Comparison of ENCODE assay signal across 21 cellular contexts in the genomic region with DNA sequence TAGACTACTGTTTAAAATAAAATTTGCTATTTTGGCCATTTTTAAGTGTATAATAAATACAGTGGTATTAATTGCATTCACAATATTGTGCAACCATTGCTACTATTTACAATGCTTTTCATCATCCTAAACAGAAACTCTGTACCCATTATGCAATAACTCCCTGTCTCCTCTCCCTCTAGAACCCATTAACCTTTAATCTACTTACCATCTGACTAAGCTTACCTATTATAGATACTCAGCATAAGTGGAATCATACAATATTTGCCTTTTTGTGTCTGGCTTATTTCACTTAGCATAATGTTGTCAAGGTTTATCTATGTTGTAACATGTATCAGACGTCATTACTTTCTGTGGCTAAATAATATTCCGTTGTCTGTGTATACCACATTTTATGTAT. TPM values are rescaled to one million over a fixed set of nuclear protein-coding genes. Genes with fewer than 3 reads are reported as not detected.
DNase-seq lines count a peak whose midpoint lies in the region; ATAC-seq, FAIRE-seq and TF ChIP-seq lines count a peak whose summit lies in the region.
"Had no signal": no experiment of that assay in that cellular context is flagged by ENCODE, and none has a peak within 500 bp of the region (broad histone marks: within the 10 kb centered on the region; RNA-seq: fewer than 3 reads in every experiment).

No MANE protein-coding gene starts in this region.

- H3K36me3 ChIP-seq in GM23248 (ENCODE audit: low read depth) (no peaks in the 10 kb centered on the region), K562 (ENCODE audit: control insufficient read depth, insufficient read depth, low read length) (no peaks in the 10 kb centered on the region), liver (ENCODE audit: control insufficient read depth in 4 of 4, insufficient read depth in 3 of 4, low read depth in 1 of 4, low read length in 3 of 4) (no peaks in the 10 kb centered on the region)
- H3K36me3 ChIP-seq: gastrocnemius medialis, SJSA1 had no signal

- WGBS in GM23248 (ENCODE audit: low coverage in 1 of 2, low lambda C conversion rate in 2 of 2, missing lambda C conversion rate in 2 of 2), 2 experiments = 64 to 77% methylated on average over 2 of the region's 2 CpGs
- WGBS in K562 (ENCODE audit: insufficient coverage, low coverage, missing lambda C conversion rate) = 58% methylated on average over 2 of the region's 2 CpGs
- 35% methylated on average over 2 of the region's 2 CpGs for WGBS in liver

- no peak for TF ChIP-seq RAD21 in K562 (CRISPR knock-in tag; conservative IDR thresholded peaks at IDR 0.05 in 1 of 2, IDR thresholded peaks at IDR 0.05 in 1 of 2)
- peak in 1 of 2 donors; percentile 44 for TF ChIP-seq RAD21 in liver (IDR thresholded peaks at IDR 0.05)

- FAIRE-seq in K562 (lab: Jason Lieb, UNC) = no peak

- peaks cover 7% of the 10 kb centered on the region; the same call in 1 of the 2 replicates for H3F3A ChIP-seq in GM23248 (ENCODE audit: insufficient read depth)

- no peak for ATAC-seq in K562
- no peak for ATAC-seq in GM21526 (IDR thresholded peaks at IDR 0.05; ENCODE audit: low FRiP score, unreplicated experiment)
- ATAC-seq: activated T-cell treated with anti-CD3 and anti-CD28 coated beads, Interleukin-2, amount 50 U/mL, for 4 hours; body of pancreas; PC-3; stimulated activated naive CD8-positive, alpha-beta T cell treated with anti-CD3 and anti-CD28 coated beads, Interleukin-15, amount 100 ng/mL, for 72 hours had no signal

- H3K9me2 ChIP-seq in GM23248 (ENCODE audit: insufficient read depth) = no peaks in the 10 kb centered on the region

- no peaks in the 10 kb centered on the region for H3K79me2 ChIP-seq in GM23248 (ENCODE audit: insufficient read depth)
- H3K79me2 ChIP-seq in K562 (ENCODE audit: control insufficient read depth, insufficient read depth, low read length) = no peaks in the 10 kb centered on the region

- DNase-seq in GM23248 (peak; percentile 17), MV-4-11 (lab: John Stamatoyannopoulos, UW) (peak; percentile 43), K562 (ENCODE audit: extremely low read depth in 1 of 4, low spot score in 3 of 4) (no peak), activated gamma-delta T cell (lab: John Stamatoyannopoulos, UW) (no peak), substantia nigra (lab: John Stamatoyannopoulos, UW) (no peak), glomerular visceral epithelial cell (ENCODE audit: extremely low spot score) (no peak)
- DNase-seq: activated T-cell treated with anti-CD3 and anti-CD28 coated beads, Interleukin-2, amount 50 U/mL, for 4 hours; body of pancreas; cortex of kidney; EL; gastrocnemius medialis; NCI-H1105 treated with DMSO at 0.1 percent for 48 hours; NCI-H526; PC-3; posterior cingulate gyrus; stimulated activated CD4-positive, alpha-beta T cell treated with anti-CD3 and anti-CD28 coated beads, Interleukin-2, amount 100 ng/mL, for 24 hours; stimulated activated naive CD8-positive, alpha-beta T cell treated with anti-CD3 and anti-CD28 coated beads, Interleukin-15, amount 100 ng/mL, for 72 hours; trophoblast cell had no signal

- TF ChIP-seq EP300 in K562 (IDR thresholded peaks at IDR 0.05; ENCODE audit: low read length) = no peak

- CTCF ChIA-PET in K562 (lab: Yijun Ruan, JAX; ENCODE audit: low intra/inter-chr PET ratio) = no interaction called here

- POLR2A ChIA-PET in K562 (lab: Yijun Ruan, JAX) = no interaction called here

- in situ Hi-C loops in GM23248 (cut with MboI) = no loop called here
- in situ Hi-C loops in K562 (cut with MboI) = no loop called here

- no peaks in the 10 kb centered on the region for H3K27me3 ChIP-seq in GM23248 (replicated peaks; ENCODE audit: insufficient read depth)
- no peaks in the 10 kb centered on the region for H3K27me3 ChIP-seq in K562 (ENCODE audit: control insufficient read depth in 2 of 2, insufficient read depth in 2 of 2, low read length in 2 of 2)
- no peaks in the 10 kb centered on the region for H3K27me3 ChIP-seq in liver (ENCODE audit: control insufficient read depth in 4 of 4, insufficient read depth in 4 of 4, low read length in 3 of 4)
- H3K27me3 ChIP-seq: body of pancreas, gastrocnemius medialis, SJSA1 had no signal

- H4K20me1 ChIP-seq in GM23248 (ENCODE audit: insufficient read depth) (no peaks in the 10 kb centered on the region), K562 (replicated peaks; ENCODE audit: control insufficient read depth, insufficient read depth, low read length) (no peaks in the 10 kb centered on the region)

- TF ChIP-seq CTCF in K562 (IDR thresholded peaks at IDR 0.05 in 2 of 3, conservative IDR thresholded peaks at IDR 0.05 in 1 of 3; ENCODE audit: insufficient read depth in 2 of 3, low read depth in 1 of 3, low read length in 3 of 3) (no peak), liver (IDR thresholded peaks at IDR 0.05; ENCODE audit: low read depth, low read length, missing input control) (no peak)

- H3K4me2 ChIP-seq in GM23248 (ENCODE audit: unreplicated experiment) = no peak overlapping the region
- no peak overlapping the region for H3K4me2 ChIP-seq in K562 (ENCODE audit: insufficient read depth, low read length)

- H3K9ac ChIP-seq in GM23248 (no peak overlapping the region), K562 (ENCODE audit: insufficient read depth in 1 of 2, low read depth in 2 of 2, low read length in 2 of 2) (no peak overlapping the region), liver (ENCODE audit: low read depth in 1 of 2, low read length in 2 of 2) (no peak overlapping the region)

- no peak for TF ChIP-seq POLR2A in K562 (conservative IDR thresholded peaks at IDR 0.05)

- H3K9me1 ChIP-seq in K562 (ENCODE audit: control insufficient read depth, insufficient read depth, low read length) = no peaks in the 10 kb centered on the region

- H2AFZ ChIP-seq in GM23248 (no peak overlapping the region), K562 (ENCODE audit: low read depth, low read length) (no peak overlapping the region)

- no TSS peak for BruUV-seq in K562 (replicated peaks; lab: Mats Ljungman, UMichigan)

- no peak overlapping the region for H3K27ac ChIP-seq in GM23248
- no peak overlapping the region for H3K27ac ChIP-seq in K562 (ENCODE audit: extremely low read depth, low read depth, low read length)
- H3K27ac ChIP-seq in liver (ENCODE audit: low read depth in 1 of 2, low read length in 2 of 2) = peak overlapping the region; percentile 83 to 85
- H3K27ac ChIP-seq in substantia nigra (ENCODE audit: low read depth, low read length, poor library complexity, severe bottlenecking) = no peak overlapping the region
- H3K27ac ChIP-seq: body of pancreas, gastrocnemius medialis, SJSA1 had no signal

- intact Hi-C loops in K562 (cut with micrococcal nuclease) = no loop called here

- H3K9me3 ChIP-seq in GM23248 (ENCODE audit: low read depth) (no peaks in the 10 kb centered on the region), K562 (replicated peaks; ENCODE audit: control insufficient read depth, insufficient read depth, low read depth, low read length) (peaks cover 14% of the 10 kb centered on the region), liver (ENCODE audit: control insufficient read depth in 4 of 4, low read length in 3 of 4) (no peaks in the 10 kb centered on the region)
- H3K9me3 ChIP-seq: body of pancreas, gastrocnemius medialis, SJSA1 had no signal

- H3K4me3 ChIP-seq in GM23248 (no peak overlapping the region), K562 (no peak overlapping the region), liver (ENCODE audit: low read depth in 1 of 3, low read length in 3 of 3) (no peak overlapping the region)
- H3K4me3 ChIP-seq: body of pancreas, gastrocnemius medialis, SJSA1 had no signal

- H3K4me1 ChIP-seq in GM23248 (ENCODE audit: insufficient read depth) (peaks cover 11% of the 10 kb centered on the region), K562 (replicated peaks in 1 of 2; ENCODE audit: control insufficient read depth in 2 of 2, insufficient read depth in 2 of 2, low read length in 2 of 2) (peaks cover 3 to 6% of the 10 kb centered on the region in 2 experiments; a peak in 3 of 5 replicates), liver (ENCODE audit: control insufficient read depth in 4 of 4, insufficient read depth in 4 of 4, low read length in 3 of 4) (peaks cover 0 to 16% (median 6%) of the 10 kb centered on the region in 4 donors)
- H3K4me1 ChIP-seq: body of pancreas, gastrocnemius medialis had no signal

RNA-seq across cellular contexts. Expression of gene CD14, which starts 25.9 kb away (rescaled TPM):
- total RNA-seq in GM23248 (2014; rRNA removed; shearing (Covaris generic)) = 1.9 and 6.1 TPM in 2 replicates
- polyA plus RNA-seq in GM23248 (2016; fragmentation: Nextera tagmentation; extraction: Ambion mirVana) (2.1 and 3.2 TPM in 2 replicates), K562 (2011; rRNA removed) (0.13 and 0.23 TPM in 2 replicates), K562 (2014; fragmentation: Illumina TruSeq; extraction: Trizol) (not detected in 2 replicates), K562 (2014; fragmentation: Nextera tagmentation; extraction: Ambion mirVana) (under 1 TPM in 1 of 2 experiments, not detected in 1; 0.15 TPM), K562 (2014; rRNA removed) (0.32 and 1.0 TPM in 2 replicates), liver (100 to 1,000 TPM; 277 to 343 TPM)
- total RNA-seq in K562 (2011; cell fraction: chromatin; rRNA removed; ENCODE audit: low replicate concordance) = 0.39 and 0.46 TPM in 2 replicates
- total RNA-seq in K562 (2011; cell fraction: nucleolus; rRNA removed) = 0.26 and 0.33 TPM in 2 replicates
- total RNA-seq in K562 (2011; cell fraction: nucleoplasm; rRNA removed) = 0.51 TPM in 1 of 2 replicates, not detected in the other
- total RNA-seq in K562 (2014; rRNA removed) (0.09 TPM in 1 of 2 replicates, not detected in the other), K562 (2014; rRNA removed; fragmentation: Illumina TruSeq; extraction: Trizol) (0.07 TPM in 1 of 2 replicates, not detected in the other), K562 (2015; rRNA removed; fragmentation: Illumina TruSeq; extraction: Trizol) (0.14 and 0.15 TPM in 2 replicates), K562 (2021) (0.31 and 0.47 TPM in 2 replicates), liver (100 to 1,000 TPM in 1 of 2 donors, 10 to 100 TPM in 1; 61.0 to 297 TPM)
- 0.28 and 0.47 TPM in 2 replicates for polyA plus RNA-seq in K562 (2011; cell fraction: cytosol; rRNA removed)
- polyA plus RNA-seq in K562 (2011; cell fraction: nucleus; rRNA removed) = 0.11 and 0.67 TPM in 2 replicates
- polyA plus RNA-seq in K562 (2012) = 0.17 and 0.29 TPM in 2 replicates
- not detected in 2 replicates for polyA minus RNA-seq in K562 (2011; rRNA and poly(A)+ RNA removed)
- not detected in 2 replicates for polyA minus RNA-seq in K562 (2011; cell fraction: cytosol; rRNA and poly(A)+ RNA removed)
- polyA minus RNA-seq in K562 (2011; cell fraction: nucleus; rRNA and poly(A)+ RNA removed) = 0.22 and 0.27 TPM in 2 replicates
- total RNA-seq: PC-3 had no signal

RNA-seq across cellular contexts. Expression of gene TMCO6, which starts 32.2 kb away (rescaled TPM):
- total RNA-seq in GM23248 (2014; rRNA removed; shearing (Covaris generic)) = 14.4 and 48.2 TPM in 2 replicates
- polyA plus RNA-seq in GM23248 (2016; fragmentation: Nextera tagmentation; extraction: Ambion mirVana) = 5.4 and 5.6 TPM in 2 replicates
- 97.2 and 222 TPM in 2 replicates for total RNA-seq in K562 (2011; cell fraction: chromatin; rRNA removed; ENCODE audit: low replicate concordance)
- total RNA-seq in K562 (2011; cell fraction: nucleolus; rRNA removed) = 127 and 130 TPM in 2 replicates
- 107 and 115 TPM in 2 replicates for total RNA-seq in K562 (2011; cell fraction: nucleoplasm; rRNA removed)
- total RNA-seq in K562 (2014; rRNA removed) = 21.4 and 32.9 TPM in 2 replicates
- 8.3 and 10.3 TPM in 2 replicates for total RNA-seq in K562 (2014; rRNA removed; fragmentation: Illumina TruSeq; extraction: Trizol)
- total RNA-seq in K562 (2015; rRNA removed; fragmentation: Illumina TruSeq; extraction: Trizol) = 10.6 and 11.5 TPM in 2 replicates
- 23.5 and 24.4 TPM in 2 replicates for total RNA-seq in K562 (2021)
- 26.9 and 28.5 TPM in 2 replicates for polyA plus RNA-seq in K562 (2011; rRNA removed)
- polyA plus RNA-seq in K562 (2011; cell fraction: cytosol; rRNA removed) = 29.2 and 30.3 TPM in 2 replicates
- 196 and 262 TPM in 2 replicates for polyA plus RNA-seq in K562 (2011; cell fraction: nucleus; rRNA removed)
- polyA plus RNA-seq in K562 (2012) = 18.6 and 22.1 TPM in 2 replicates
- 16.7 and 18.0 TPM in 2 replicates for polyA plus RNA-seq in K562 (2014; fragmentation: Illumina TruSeq; extraction: Trizol)
- polyA plus RNA-seq in K562 (2014; fragmentation: Nextera tagmentation; extraction: Ambion mirVana) = 1 to 10 TPM; 3.4 to 5.1 TPM
- 32.5 and 46.4 TPM in 2 replicates for polyA plus RNA-seq in K562 (2014; rRNA removed)
- 11.5 and 15.9 TPM in 2 replicates for polyA minus RNA-seq in K562 (2011; rRNA and poly(A)+ RNA removed)
- 6.1 and 10.0 TPM in 2 replicates for polyA minus RNA-seq in K562 (2011; cell fraction: cytosol; rRNA and poly(A)+ RNA removed)
- polyA minus RNA-seq in K562 (2011; cell fraction: nucleus; rRNA and poly(A)+ RNA removed) = 49.9 and 56.8 TPM in 2 replicates
- total RNA-seq in liver = 10 to 100 TPM; 14.1 to 55.9 TPM
- 10 to 100 TPM; 12.6 to 23.3 TPM for polyA plus RNA-seq in liver

RNA-seq across cellular contexts. Expression of gene NDUFA2, which starts 40.4 kb away (rescaled TPM):
- 21.9 and 25.4 TPM in 2 replicates for total RNA-seq in GM23248 (2014; rRNA removed; shearing (Covaris generic))
- polyA plus RNA-seq in GM23248 (2016; fragmentation: Nextera tagmentation; extraction: Ambion mirVana) (117 and 120 TPM in 2 replicates), K562 (2011; rRNA removed) (184 and 187 TPM in 2 replicates), K562 (2014; fragmentation: Illumina TruSeq; extraction: Trizol) (77.4 and 113 TPM in 2 replicates), K562 (2014; fragmentation: Nextera tagmentation; extraction: Ambion mirVana) (100 to 1,000 TPM; 480 to 497 TPM), K562 (2014; rRNA removed) (209 and 284 TPM in 2 replicates), liver (100 to 1,000 TPM in 1 of 2 donors, 10 to 100 TPM in 1; 91.3 to 160 TPM)
- 7.6 and 18.9 TPM in 2 replicates for total RNA-seq in K562 (2011; cell fraction: chromatin; rRNA removed; ENCODE audit: low replicate concordance)
- 40.4 and 43.6 TPM in 2 replicates for total RNA-seq in K562 (2011; cell fraction: nucleolus; rRNA removed)
- total RNA-seq in K562 (2011; cell fraction: nucleoplasm; rRNA removed) = 24.4 and 32.7 TPM in 2 replicates
- total RNA-seq in K562 (2014; rRNA removed) (136 and 209 TPM in 2 replicates), K562 (2014; rRNA removed; fragmentation: Illumina TruSeq; extraction: Trizol) (63.3 and 69.1 TPM in 2 replicates), K562 (2015; rRNA removed; fragmentation: Illumina TruSeq; extraction: Trizol) (103 and 105 TPM in 2 replicates), K562 (2021) (120 and 125 TPM in 2 replicates), liver (10 to 100 TPM; 23.3 to 44.3 TPM)
- polyA plus RNA-seq in K562 (2011; cell fraction: cytosol; rRNA removed) = 176 and 243 TPM in 2 replicates
- polyA plus RNA-seq in K562 (2011; cell fraction: nucleus; rRNA removed) = 81.1 and 91.8 TPM in 2 replicates
- 147 and 206 TPM in 2 replicates for polyA plus RNA-seq in K562 (2012)
- 15.2 and 15.6 TPM in 2 replicates for polyA minus RNA-seq in K562 (2011; rRNA and poly(A)+ RNA removed)
- 20.1 and 29.9 TPM in 2 replicates for polyA minus RNA-seq in K562 (2011; cell fraction: cytosol; rRNA and poly(A)+ RNA removed)
- 15.6 and 21.9 TPM in 2 replicates for polyA minus RNA-seq in K562 (2011; cell fraction: nucleus; rRNA and poly(A)+ RNA removed)

RNA-seq across cellular contexts. Expression of gene IK, which starts 40.6 kb away (rescaled TPM):
- total RNA-seq in GM23248 (2014; rRNA removed; shearing (Covaris generic)) = 72.0 and 72.2 TPM in 2 replicates
- polyA plus RNA-seq in GM23248 (2016; fragmentation: Nextera tagmentation; extraction: Ambion mirVana) (105 and 106 TPM in 2 replicates), K562 (2011; rRNA removed) (107 and 140 TPM in 2 replicates), K562 (2014; fragmentation: Illumina TruSeq; extraction: Trizol) (187 and 203 TPM in 2 replicates), K562 (2014; fragmentation: Nextera tagmentation; extraction: Ambion mirVana) (100 to 1,000 TPM in 1 of 2 experiments, 10 to 100 TPM in 1; 89.2 to 182 TPM), K562 (2014; rRNA removed) (137 and 176 TPM in 2 replicates), liver (10 to 100 TPM; 30.8 to 41.8 TPM)
- total RNA-seq in K562 (2011; cell fraction: chromatin; rRNA removed; ENCODE audit: low replicate concordance) = 95.6 and 166 TPM in 2 replicates
- 44.7 and 60.0 TPM in 2 replicates for total RNA-seq in K562 (2011; cell fraction: nucleolus; rRNA removed)
- total RNA-seq in K562 (2011; cell fraction: nucleoplasm; rRNA removed) = 73.0 and 85.0 TPM in 2 replicates
- total RNA-seq in K562 (2014; rRNA removed) (150 and 170 TPM in 2 replicates), K562 (2014; rRNA removed; fragmentation: Illumina TruSeq; extraction: Trizol) (138 and 149 TPM in 2 replicates), K562 (2015; rRNA removed; fragmentation: Illumina TruSeq; extraction: Trizol) (158 and 164 TPM in 2 replicates), K562 (2021) (81.9 and 93.0 TPM in 2 replicates), liver (10 to 100 TPM; 42.5 to 45.7 TPM)
- 52.3 and 71.9 TPM in 2 replicates for polyA plus RNA-seq in K562 (2011; cell fraction: cytosol; rRNA removed)
- 150 and 151 TPM in 2 replicates for polyA plus RNA-seq in K562 (2011; cell fraction: nucleus; rRNA removed)
- 117 and 133 TPM in 2 replicates for polyA plus RNA-seq in K562 (2012)
- 133 and 180 TPM in 2 replicates for polyA minus RNA-seq in K562 (2011; rRNA and poly(A)+ RNA removed)
- polyA minus RNA-seq in K562 (2011; cell fraction: cytosol; rRNA and poly(A)+ RNA removed) = 42.0 and 55.4 TPM in 2 replicates
- 47.0 and 74.2 TPM in 2 replicates for polyA minus RNA-seq in K562 (2011; cell fraction: nucleus; rRNA and poly(A)+ RNA removed)

RNA-seq across cellular contexts. Expression of gene SLC35A4, which starts 42.4 kb away (rescaled TPM):
- 11.8 and 19.6 TPM in 2 replicates for total RNA-seq in GM23248 (2014; rRNA removed; shearing (Covaris generic))
- 45.2 and 49.5 TPM in 2 replicates for polyA plus RNA-seq in GM23248 (2016; fragmentation: Nextera tagmentation; extraction: Ambion mirVana)
- total RNA-seq in K562 (2011; cell fraction: chromatin; rRNA removed; ENCODE audit: low replicate concordance) = 37.3 and 95.2 TPM in 2 replicates
- total RNA-seq in K562 (2011; cell fraction: nucleolus; rRNA removed) = 37.6 and 42.7 TPM in 2 replicates
- 57.9 and 59.2 TPM in 2 replicates for total RNA-seq in K562 (2011; cell fraction: nucleoplasm; rRNA removed)
- 21.8 and 37.3 TPM in 2 replicates for total RNA-seq in K562 (2014; rRNA removed)
- 23.8 and 26.1 TPM in 2 replicates for total RNA-seq in K562 (2014; rRNA removed; fragmentation: Illumina TruSeq; extraction: Trizol)
- total RNA-seq in K562 (2015; rRNA removed; fragmentation: Illumina TruSeq; extraction: Trizol) = 23.9 and 24.8 TPM in 2 replicates
- total RNA-seq in K562 (2021) = 115 and 125 TPM in 2 replicates
- 110 and 134 TPM in 2 replicates for polyA plus RNA-seq in K562 (2011; rRNA removed)
- 159 and 169 TPM in 2 replicates for polyA plus RNA-seq in K562 (2011; cell fraction: cytosol; rRNA removed)
- polyA plus RNA-seq in K562 (2011; cell fraction: nucleus; rRNA removed) = 65.9 and 94.9 TPM in 2 replicates
- 118 and 226 TPM in 2 replicates for polyA plus RNA-seq in K562 (2012)
- 141 and 171 TPM in 2 replicates for polyA plus RNA-seq in K562 (2014; fragmentation: Illumina TruSeq; extraction: Trizol)
- 10 to 100 TPM; 30.0 to 42.5 TPM for polyA plus RNA-seq in K562 (2014; fragmentation: Nextera tagmentation; extraction: Ambion mirVana)
- 62.2 and 69.6 TPM in 2 replicates for polyA plus RNA-seq in K562 (2014; rRNA removed)
- polyA minus RNA-seq in K562 (2011; rRNA and poly(A)+ RNA removed) = 78.8 and 99.8 TPM in 2 replicates
- 34.6 and 53.7 TPM in 2 replicates for polyA minus RNA-seq in K562 (2011; cell fraction: cytosol; rRNA and poly(A)+ RNA removed)
- 18.6 and 24.8 TPM in 2 replicates for polyA minus RNA-seq in K562 (2011; cell fraction: nucleus; rRNA and poly(A)+ RNA removed)
- total RNA-seq in liver = 10 to 100 TPM; 17.5 to 31.5 TPM
- 10 to 100 TPM; 21.7 to 37.0 TPM for polyA plus RNA-seq in liver

Comparison
In these comparisons a context has a peak if more than half of its experiments do, and no peak if none do; other contexts are left out.
1. DNase-seq: peak in GM23248 (single experiment) and MV-4-11 (single experiment); none in K562 (0 of 4), activated gamma-delta T cell (single experiment), substantia nigra (0 of 49) and glomerular visceral epithelial cell (single experiment).
2. H3K27ac ChIP-seq: peak in liver (2 of 2); none in GM23248 (single experiment), K562 (single experiment) and substantia nigra (single experiment).